14 cellular contexts compared by ENCODE assay signal in the genomic region with DNA sequence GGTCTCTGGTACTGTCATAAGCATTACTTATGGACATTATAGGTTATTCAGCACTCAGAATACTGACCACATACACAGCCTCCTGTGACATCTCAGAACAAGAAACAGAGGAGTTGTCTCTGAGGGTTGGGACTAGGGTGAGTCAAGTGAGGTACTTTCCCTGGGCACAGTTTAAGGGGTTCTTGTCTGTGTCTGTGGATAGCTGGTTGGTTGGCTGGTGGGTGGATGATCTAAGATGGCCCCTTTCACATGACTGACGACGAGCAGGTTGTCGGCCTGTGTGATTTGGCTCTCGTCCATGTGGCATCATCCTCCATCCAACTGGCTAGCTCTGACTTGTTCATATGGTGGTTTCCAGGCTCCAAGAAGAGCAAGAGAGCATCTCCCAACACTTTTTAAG.
DNase-seq lines count a peak whose midpoint lies in the region; ATAC-seq and TF ChIP-seq lines count a peak whose summit lies in the region.
"Had no signal": no experiment of that assay in that cellular context is flagged by ENCODE, and none has a peak within 500 bp of the region (broad histone marks: within the 10 kb centered on the region; RNA-seq: fewer than 3 reads in every experiment).

No MANE protein-coding gene starts in this region.

- H3K27me3 ChIP-seq in WERI-Rb-1 (ENCODE audit: insufficient read depth, low read depth, severe bottlenecking), result peaks cover 3% of the 10 kb centered on the region
- no peaks in the 10 kb centered on the region for H3K27me3 ChIP-seq in sigmoid colon
- H3K27me3 ChIP-seq: testis had no signal

- BruUV-seq in MCF 10A (replicated peaks; lab: Mats Ljungman, UMichigan), result no TSS peak

- POLR2A ChIA-PET in MCF 10A (lab: Yijun Ruan, JAX), result no interaction called here

- WGBS in sigmoid colon, 2 donors, result 80 to 83% methylated on average over 4 of the region's 4 CpGs

- H3K4me3 Mint-ChIP-seq in T-helper 17 cell (no peak overlapping the region), MCF 10A (ENCODE audit: unreplicated experiment) (no peak overlapping the region)

- no peaks in the 10 kb centered on the region for H3K9me3 ChIP-seq in T-helper 17 cell (ENCODE audit: control insufficient read depth, low read length, poor library complexity, severe bottlenecking)
- H3K9me3 ChIP-seq in WERI-Rb-1 (ENCODE audit: severe bottlenecking), result no peaks in the 10 kb centered on the region
- no peaks in the 10 kb centered on the region for H3K9me3 ChIP-seq in sigmoid colon
- H3K9me3 ChIP-seq: testis had no signal

- DNase-seq in GM12865 (ENCODE audit: low read depth) (peak; percentile 58), T-helper 17 cell (no peak), WERI-Rb-1 (no peak), sigmoid colon (no peak), foreskin melanocyte (no peak), MCF 10A (ENCODE audit: unreplicated experiment) (no peak)
- peak; percentile 58 to 72 (median 64) for DNase-seq in stimulated activated CD4-positive, alpha-beta T cell treated with anti-CD3 and anti-CD28 coated beads, Interleukin-12 subunit alpha, Interleukin-12 subunit beta, amount 100 ng/mL, for 48 hours (ENCODE audit: low read depth in 2 of 3, low spot score in 1 of 3)
- DNase-seq: NCI-H1092 treated with DMSO at 0.1 percent for 48 hours; NK-92 treated with Interleukin-12 subunit alpha and Interleukin-12 subunit beta, amount 100 ng/mL, for 24 hours; right cardiac atrium; testis had no signal

- H3K27ac Mint-ChIP-seq in T-helper 17 cell (peak overlapping the region; percentile 68), MCF 10A (ENCODE audit: low read depth, unreplicated experiment) (no peak overlapping the region)

- peak; percentile 86 for ATAC-seq in GM19463 (IDR thresholded peaks at IDR 0.05; ENCODE audit: unreplicated experiment)
- peak; percentile 40 for ATAC-seq in T-helper 17 cell
- ATAC-seq: right cardiac atrium had no signal

- H3K27ac ChIP-seq in WERI-Rb-1 (no peak overlapping the region), sigmoid colon (no peak overlapping the region)
- H3K27ac ChIP-seq: C4-2B, HL-60, testis had no signal

- H3K4me1 Mint-ChIP-seq in T-helper 17 cell (peaks cover 12% of the 10 kb centered on the region), MCF 10A (ENCODE audit: insufficient read depth, unreplicated experiment) (no peaks in the 10 kb centered on the region)

- peaks cover 4% of the 10 kb centered on the region for H3K36me3 Mint-ChIP-seq in T-helper 17 cell (ENCODE audit: low read depth)
- H3K36me3 Mint-ChIP-seq in MCF 10A (ENCODE audit: insufficient read depth, unreplicated experiment), result no peaks in the 10 kb centered on the region

- H3K4me1 ChIP-seq in sigmoid colon, result no peaks in the 10 kb centered on the region
- H3K4me1 ChIP-seq: testis had no signal

- CTCF ChIA-PET in MCF 10A (lab: Yijun Ruan, JAX), result interaction anchor here (0.6 to 4.7 kb wide), 3 partner anchors 11 to 199 kb away, joined by 3 to 32 read pairs (median 4); no protein-coding TSS in a partner anchor

- intact Hi-C loops in sigmoid colon (cut with DNase I) (no loop called here), MCF 10A (cut with micrococcal nuclease) (no loop called here)

- no peaks in the 10 kb centered on the region for H3K9me3 Mint-ChIP-seq in MCF 10A (ENCODE audit: unreplicated experiment)

- H3K4me3 ChIP-seq in GM12865 (ENCODE audit: low read depth, low read length), result no peak overlapping the region
- no peak overlapping the region for H3K4me3 ChIP-seq in WERI-Rb-1 (ENCODE audit: low read depth, low read length)
- no peak overlapping the region for H3K4me3 ChIP-seq in sigmoid colon
- H3K4me3 ChIP-seq: testis had no signal

- no peak for TF ChIP-seq CTCF in GM12865 (IDR thresholded peaks at IDR 0.05; ENCODE audit: insufficient read depth, low read depth, low read length, missing control alignments)
- TF ChIP-seq CTCF in WERI-Rb-1 (IDR thresholded peaks at IDR 0.05; ENCODE audit: low read depth, low read length), result no peak
- TF ChIP-seq CTCF in sigmoid colon (IDR thresholded peaks at IDR 0.05), result no peak
- no peak for TF ChIP-seq CTCF in MCF 10A (IDR thresholded peaks at IDR 0.05; ENCODE audit: unreplicated experiment)

- H3K27me3 Mint-ChIP-seq in T-helper 17 cell (no peaks in the 10 kb centered on the region), MCF 10A (ENCODE audit: insufficient read depth, unreplicated experiment) (peaks cover 28% of the 10 kb centered on the region)

- H3K36me3 ChIP-seq in WERI-Rb-1 (no peaks in the 10 kb centered on the region), sigmoid colon (no peaks in the 10 kb centered on the region)

- no peak for TF ChIP-seq EP300 in sigmoid colon (IDR thresholded peaks at IDR 0.05)

- TF ChIP-seq POLR2A in sigmoid colon (IDR thresholded peaks at IDR 0.05), result no peak

Comparison
In these comparisons a context has a peak if more than half of its experiments do, and no peak if none do; other contexts are left out.
1. DNase-seq: peak in GM12865 (single experiment) and stimulated activated CD4-positive, alpha-beta T cell treated with anti-CD3 and anti-CD28 coated beads, Interleukin-12 subunit alpha, Interleukin-12 subunit beta, amount 100 ng/mL, for 48 hours (3 of 3); none in T-helper 17 cell (0 of 3), WERI-Rb-1 (single experiment), sigmoid colon (single experiment), foreskin melanocyte (single experiment) and MCF 10A (single experiment).